Comparison of ENCODE assay signal across 8 cellular contexts in genomic region chr6:156687875-156688549, GRCh38.
DNase-seq lines count a peak whose midpoint lies in the region; ATAC-seq and TF ChIP-seq lines count a peak whose summit lies in the region.

No MANE protein-coding gene starts in this region.

- H3K27me3 ChIP-seq in SU-DHL-6 (ENCODE audit: low read length) (no peaks in the 10 kb centered on the region), aorta (ENCODE audit: control insufficient read depth in 1 of 2, insufficient read depth in 2 of 2, low read length in 1 of 2) (no peaks in the 10 kb centered on the region)

- no peak overlapping the region for H3K27ac ChIP-seq in SU-DHL-6 (ENCODE audit: low read depth, low read length)
- H3K27ac ChIP-seq in aorta (ENCODE audit: low read depth in 1 of 2, low read length in 2 of 2), result peak overlapping the region; percentile 99 to 100

- H3K36me3 ChIP-seq in SU-DHL-6 (ENCODE audit: low read length) (no peaks in the 10 kb centered on the region), aorta (ENCODE audit: control insufficient read depth in 1 of 2, insufficient read depth in 2 of 2, low read length in 1 of 2) (peaks cover 0 to 1% of the 10 kb centered on the region in 2 donors)

- H3K4me3 ChIP-seq in SU-DHL-6 (ENCODE audit: insufficient read depth, low read length, poor library complexity, severe bottlenecking) (peak overlapping the region; percentile 56), epithelial cell of esophagus (ENCODE audit: low read length) (peak overlapping the region; percentile 53), aorta (ENCODE audit: low read length in 2 of 2) (peak overlapping the region; percentile 89 to 95)

- intact Hi-C loops in aorta (cut with DNase I), result loop anchor here (1.0 to 10.0 kb wide), 6 partner anchors 33 to 334 kb away; partner anchors contain the start of gene ARID1B (in 2 of the 2)

- ATAC-seq in GM21723 (IDR thresholded peaks at IDR 0.05; ENCODE audit: unreplicated experiment) (peak; percentile 6), aorta (ENCODE audit: low FRiP score) (peak; percentile 48)

- H4K20me1 ChIP-seq in SU-DHL-6 (ENCODE audit: low read depth, low read length), result no peaks in the 10 kb centered on the region

- peaks cover 1 to 2% of the 10 kb centered on the region in 2 donors for H3K4me1 ChIP-seq in aorta (ENCODE audit: control insufficient read depth in 1 of 2, insufficient read depth in 2 of 2, low read length in 2 of 2)

- no peaks in the 10 kb centered on the region for H3K9me2 ChIP-seq in SU-DHL-6 (replicated peaks; ENCODE audit: insufficient read depth, low read length)

- H3K4me2 ChIP-seq in SU-DHL-6 (ENCODE audit: low read depth, low read length, poor library complexity, severe bottlenecking), result peak overlapping the region; percentile 66

- no peaks in the 10 kb centered on the region for H3K79me2 ChIP-seq in SU-DHL-6 (ENCODE audit: insufficient read depth, low read length)

- H3K9ac ChIP-seq in SU-DHL-6 (ENCODE audit: low read length), result peak overlapping the region; percentile 56

- peaks cover 16% of the 10 kb centered on the region for H3F3A ChIP-seq in SU-DHL-6 (ENCODE audit: insufficient read depth)

- TF ChIP-seq CTCF in SU-DHL-6 (IDR thresholded peaks at IDR 0.05; ENCODE audit: insufficient read depth, low read length, poor library complexity, severe bottlenecking) (no peak), epithelial cell of esophagus (IDR thresholded peaks at IDR 0.05; ENCODE audit: insufficient read depth, low read depth, low read length, missing control alignments) (no peak)

- WGBS in aorta, 2 donors, result 1 to 2% methylated on average over 20 of the region's 20 CpGs

- no peaks in the 10 kb centered on the region for H3K9me3 ChIP-seq in SU-DHL-6 (ENCODE audit: insufficient read depth, low read length)
- H3K9me3 ChIP-seq in aorta (ENCODE audit: control insufficient read depth, low read length), result no peaks in the 10 kb centered on the region

- H2AFZ ChIP-seq in SU-DHL-6 (ENCODE audit: low read depth, low read length, severe bottlenecking), result peak overlapping the region; percentile 94

- DNase-seq in AG20443 (ENCODE audit: low spot score), result peak; percentile 56
- DNase-seq in epithelial cell of esophagus (ENCODE audit: low read depth), result peak; percentile 24
- DNase-seq in middle frontal gyrus (ENCODE audit: extremely low spot score, low spot score), result peak; percentile 9
- peak; percentile 53 to 80 for DNase-seq in aorta
- DNase-seq in GF-D8 (lab: John Stamatoyannopoulos, UW), result no peak
- no peak for DNase-seq in GM19238 (ENCODE audit: insufficient read length, low spot score)

Comparison
In these comparisons a context has a peak if more than half of its experiments do, and no peak if none do; other contexts are left out.
1. DNase-seq: peak in AG20443 (single experiment), epithelial cell of esophagus (single experiment), middle frontal gyrus (single experiment) and aorta (2 of 2); none in GF-D8 (single experiment) and GM19238 (single experiment).
2. Peak in every context shown above with its lines, with median percentiles within 50 percentile points of each other: H3K4me3 ChIP-seq.